8 cellular contexts compared by ENCODE assay signal in the genomic region with DNA sequence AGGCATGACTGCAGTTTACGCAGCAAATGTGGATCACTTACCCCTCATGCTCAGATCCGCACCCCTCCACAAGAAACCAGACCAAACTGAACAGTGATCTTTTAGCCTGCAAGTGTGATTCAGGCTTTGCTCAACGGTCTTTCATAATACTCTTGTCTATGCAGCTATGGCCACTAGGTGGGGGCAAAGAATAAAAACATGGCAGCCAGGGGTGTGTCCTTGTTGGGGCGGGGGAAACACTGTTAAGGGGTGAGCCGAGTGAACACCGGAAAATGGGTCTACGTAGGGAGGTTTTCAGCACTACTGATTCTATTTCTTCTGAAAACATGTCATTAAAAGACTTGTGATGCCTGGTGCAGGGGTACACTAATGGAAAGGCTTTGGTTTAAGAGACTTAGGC. TPM values are rescaled to one million over a fixed set of nuclear protein-coding genes. Genes with fewer than 3 reads are reported as not detected.
A peak's percentile ranks its signal among the peaks of the same experiment; 100 is the strongest.
DNase-seq lines count a peak whose midpoint lies in the region; ATAC-seq, FAIRE-seq and TF ChIP-seq lines count a peak whose summit lies in the region.

No MANE protein-coding gene starts in this region.

- peak; percentile 99 for ATAC-seq in HG03159 (IDR thresholded peaks at IDR 0.05; ENCODE audit: unreplicated experiment)

- POLR2A ChIA-PET in CD8-positive, alpha-beta memory T cell (lab: Charles Lee), result no interaction called here

- H3K27ac Mint-ChIP-seq in CD8-positive, alpha-beta memory T cell, result no peak overlapping the region

- H3K36me3 ChIP-seq in CD8-positive, alpha-beta memory T cell (ENCODE audit: insufficient read depth, low read length), result no peaks in the 10 kb centered on the region
- no peaks in the 10 kb centered on the region for H3K36me3 ChIP-seq in stomach

- no peak for TF ChIP-seq EP300 in stomach (IDR thresholded peaks at IDR 0.05)

- H3K36me3 Mint-ChIP-seq in CD8-positive, alpha-beta memory T cell, result no peaks in the 10 kb centered on the region

- peak overlapping the region in 4 of 7 donors; percentile 4 to 60 (median 40) for H3K4me3 Mint-ChIP-seq in CD8-positive, alpha-beta memory T cell

- WGBS in stomach, 5 donors, result 19 to 26% (median 20%) methylated on average over 7 of the region's 7 CpGs

- peak; percentile 71 for FAIRE-seq in GM19239 (lab: Jason Lieb, UNC)

- CTCF ChIA-PET in CD8-positive, alpha-beta memory T cell (lab: Charles Lee), result interaction anchor here (1.2 to 2.8 kb wide), 4 partner anchors 37 to 623 kb away, joined by 4 to 36 read pairs (median 7); no protein-coding TSS in a partner anchor

- no peaks in the 10 kb centered on the region for H3K9me3 ChIP-seq in CD8-positive, alpha-beta memory T cell (ENCODE audit: low read length)
- H3K9me3 ChIP-seq in stomach, result no peaks in the 10 kb centered on the region

- DNase-seq in CD8-positive, alpha-beta memory T cell, result peak; percentile 11 to 71 (median 43)
- DNase-seq in GM19239 (ENCODE audit: insufficient read length, low spot score), result peak; percentile 24
- DNase-seq in NCI-H2171 (lab: John Stamatoyannopoulos, UW), result peak; percentile 40
- peak; percentile 63 for DNase-seq in activated CD4-positive, alpha-beta T cell treated with anti-CD3 and anti-CD28 coated beads for 48 hours
- DNase-seq in effector CD4-positive, alpha-beta T cell, result peak; percentile 20
- DNase-seq in midbrain (lab: John Stamatoyannopoulos, UW), result peak; percentile 64
- peak; percentile 26 for DNase-seq in stomach

- H3K27ac ChIP-seq in CD8-positive, alpha-beta memory T cell (ENCODE audit: low read depth, low read length), result no peak overlapping the region
- no peak overlapping the region for H3K27ac ChIP-seq in stomach

- no peak for TF ChIP-seq POLR2A in stomach (IDR thresholded peaks at IDR 0.05)

- TF ChIP-seq CTCF in stomach (IDR thresholded peaks at IDR 0.05), result peak in 4 of 7 experiments; percentile 18 to 44 (median 28)

- H3K27me3 Mint-ChIP-seq in CD8-positive, alpha-beta memory T cell, result no peaks in the 10 kb centered on the region

- H3K4me1 ChIP-seq in CD8-positive, alpha-beta memory T cell (ENCODE audit: insufficient read depth, low read length), result no peaks in the 10 kb centered on the region
- no peaks in the 10 kb centered on the region for H3K4me1 ChIP-seq in stomach

- H3K27me3 ChIP-seq in CD8-positive, alpha-beta memory T cell (ENCODE audit: insufficient read depth, low read length, poor library complexity, severe bottlenecking), result no peaks in the 10 kb centered on the region
- H3K27me3 ChIP-seq in stomach, result no peaks in the 10 kb centered on the region

- no peaks in the 10 kb centered on the region for H3K9me3 Mint-ChIP-seq in CD8-positive, alpha-beta memory T cell

- H3K4me1 Mint-ChIP-seq in CD8-positive, alpha-beta memory T cell, result peaks cover 5 to 6% (median 5%) of the 10 kb centered on the region in 3 donors

- no peak overlapping the region for H3K4me3 ChIP-seq in CD8-positive, alpha-beta memory T cell (ENCODE audit: low read length)
- no peak overlapping the region for H3K4me3 ChIP-seq in stomach

- intact Hi-C loops in stomach (cut with DNase I; ENCODE audit: low total_unique reads), result no loop called here

RNA-seq across cellular contexts. Expression of a gene that starts 49.8 kb away (rescaled TPM):
- not detected for total RNA-seq in CD8-positive, alpha-beta memory T cell
- polyA plus RNA-seq in CD8-positive, alpha-beta memory T cell, result not detected
- total RNA-seq in stomach, result not detected
- polyA plus RNA-seq in stomach, result not detected
